26 cellular contexts compared by ENCODE assay signal in the genomic region with DNA sequence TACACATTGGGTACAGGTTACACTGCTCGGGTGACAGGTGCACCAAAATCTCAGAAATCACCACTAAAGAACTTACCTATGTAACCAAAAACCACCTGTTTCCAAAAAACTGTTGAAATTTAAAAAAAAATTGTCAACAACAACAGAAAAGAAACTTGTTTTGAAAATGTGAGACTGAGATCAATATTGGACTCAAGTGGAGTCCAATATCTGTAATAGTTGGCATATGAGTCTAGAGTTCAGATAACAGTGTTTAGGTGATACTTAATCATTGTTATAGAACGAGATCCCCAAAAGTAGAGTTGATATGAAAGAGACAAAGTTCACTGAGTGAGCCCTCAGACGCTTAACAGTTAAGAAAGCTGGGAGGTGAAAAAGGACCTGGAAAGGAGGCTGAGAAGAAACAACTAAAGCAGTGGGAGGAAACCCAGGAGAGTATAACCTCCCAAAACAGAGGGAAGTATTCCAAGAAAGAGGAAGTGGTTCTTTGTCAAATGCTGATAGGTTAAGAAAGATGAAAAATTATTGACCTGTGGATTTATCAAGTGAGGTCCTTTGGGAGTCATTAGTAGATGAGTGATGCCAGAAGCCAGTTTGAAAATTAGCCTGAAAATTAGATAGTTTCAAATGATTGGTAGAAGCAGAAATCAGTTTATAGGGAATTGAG.
"Had no signal": no experiment of that assay in that cellular context is flagged by ENCODE, and none has a peak within 500 bp of the region (broad histone marks: within the 10 kb centered on the region; RNA-seq: fewer than 3 reads in every experiment).

No MANE protein-coding gene starts in this region.

- DNase-seq: activated CD4-positive, alpha-beta T cell treated with anti-CD3 and anti-CD28 coated beads for 36 hours; activated CD4-positive, alpha-beta T cell treated with anti-CD3 and anti-CD28 coated beads, Interleukin-2, amount 10 ng/mL, durations not matched to agents 7 days and 5 days; activated CD4-positive, alpha-beta T cell treated with anti-CD3 and anti-CD28 coated beads, Interleukin-2, amount 50 U/mL, for 48 hours; activated CD8-positive, alpha-beta T cell treated with anti-CD3 and anti-CD28 coated beads, Interleukin-2, amount 10 ng/mL, durations not matched to agents 7 days and 5 days; activated gamma-delta T cell; activated naive CD4-positive, alpha-beta T cell treated with Interleukin-2 at 50 U/mL for 16 hours; activated naive CD8-positive, alpha-beta T cell treated with anti-CD3 and anti-CD28 coated beads, Interleukin-2, amount 10 ng/mL, durations not matched to agents 7 days and 5 days; activated T-cell treated with anti-CD3 and anti-CD28 coated beads, Interleukin-2, amount 50 U/mL, for 24 hours; amygdala; Kasumi-1; NCI-H1092; NCI-H1436 treated with DMSO at 0.1 percent for 48 hours; NCI-H1694 treated with DMSO at 0.1 percent for 48 hours; NCI-H2029; NCI-H345; NCI-H524 treated with DMSO at 0.1 percent for 48 hours; Right ventricle myocardium superior; SW 1271; T-helper 1 cell; T-helper 2 cell; T-helper 9 cell had no signal

- H3K27ac ChIP-seq: ascending aorta, cardiac muscle cell, coronary artery had no signal

- H3K9me3 ChIP-seq: ascending aorta had no signal

- H3K4me3 ChIP-seq: ascending aorta, cardiac muscle cell, coronary artery had no signal

- ATAC-seq: activated CD4-positive, alpha-beta T cell treated with anti-CD3 and anti-CD28 coated beads for 36 hours; activated CD4-positive, CD25-positive, alpha-beta regulatory T cell treated with anti-CD3 and anti-CD28 coated beads, Interleukin-2, amount 50 U/mL, for 24 hours; activated CD8-positive, alpha-beta T cell treated with anti-CD3 and anti-CD28 coated beads, Interleukin-2, amount 10 ng/mL, durations not matched to agents 7 days and 5 days; WTC11 had no signal

- H3K4me1 ChIP-seq: ascending aorta had no signal

- H3K36me3 ChIP-seq: ascending aorta, cardiac muscle cell had no signal

- H3K27me3 ChIP-seq: ascending aorta, cardiac muscle cell had no signal
